ENCODE assay signal across 8 cellular contexts in the genomic region with DNA sequence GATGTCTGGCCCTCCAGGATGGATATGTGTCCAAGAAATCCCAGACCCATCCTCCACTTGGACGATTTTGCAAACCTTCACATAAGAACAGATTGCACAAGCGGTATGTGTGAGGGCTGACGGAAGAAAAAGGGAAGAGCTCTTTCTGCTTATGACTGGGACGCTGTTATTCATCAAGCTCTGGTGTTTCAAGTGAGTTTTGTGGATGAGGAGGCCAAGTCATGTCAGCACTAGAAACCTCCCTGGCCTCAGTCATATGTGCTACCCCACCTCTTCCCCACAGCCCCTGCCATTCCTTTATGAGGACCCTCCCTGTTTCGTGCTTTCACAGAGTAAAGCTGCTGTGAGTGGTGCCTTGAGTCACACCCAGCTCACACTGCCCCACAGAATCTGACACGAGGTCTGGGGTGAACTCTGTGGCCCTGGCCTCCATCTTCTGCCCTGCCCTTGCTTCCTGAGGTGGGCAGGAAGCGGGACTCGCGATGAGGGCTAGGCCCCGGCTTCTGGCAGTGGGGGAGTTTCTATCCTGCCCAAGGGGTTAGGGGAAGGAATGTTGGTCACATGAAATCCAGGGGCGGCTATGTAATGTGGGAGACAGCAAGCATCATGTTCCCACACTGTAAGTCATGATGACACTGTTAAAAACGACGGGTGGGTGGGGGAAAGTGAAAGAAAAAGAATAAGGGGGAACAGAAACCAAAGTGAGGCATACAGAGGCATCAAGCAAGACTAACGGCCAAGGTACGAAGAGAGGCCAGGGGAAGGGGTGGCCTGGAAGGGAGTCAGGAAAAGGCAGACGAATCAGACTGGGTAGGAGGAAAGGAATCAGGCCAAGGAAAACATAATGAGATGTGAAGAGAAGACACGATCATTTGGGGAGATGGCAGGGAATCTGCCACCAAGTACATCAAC.
DNase-seq lines count a peak whose midpoint lies in the region; ATAC-seq and TF ChIP-seq lines count a peak whose summit lies in the region.

No MANE protein-coding gene starts in this region.

- H3K27ac Mint-ChIP-seq in MCF 10A (ENCODE audit: low read depth, unreplicated experiment) = no peak overlapping the region
- H3K27ac Mint-ChIP-seq in activated CD4-positive, alpha-beta T cell treated with anti-CD3 and anti-CD28 coated beads, Interleukin-2, amount 10 ng/mL, durations not matched to agents 24 days and 14 days = peak overlapping the region; percentile 92

- H3K9me3 ChIP-seq in mammary epithelial cell (replicated peaks; ENCODE audit: insufficient read depth, low read length) (no peaks in the 10 kb centered on the region), gastrocnemius medialis (no peaks in the 10 kb centered on the region)

- ATAC-seq in HG03139 (IDR thresholded peaks at IDR 0.05; ENCODE audit: unreplicated experiment) (peak; percentile 45), esophagus mucosa (peak; percentile 22), gastrocnemius medialis (peak; percentile 66 to 71)

- no peaks in the 10 kb centered on the region for H3K36me3 Mint-ChIP-seq in MCF 10A (ENCODE audit: insufficient read depth, unreplicated experiment)
- H3K36me3 Mint-ChIP-seq in activated CD4-positive, alpha-beta T cell treated with anti-CD3 and anti-CD28 coated beads, Interleukin-2, amount 10 ng/mL, durations not matched to agents 24 days and 14 days (ENCODE audit: low read depth) = peaks cover 6% of the 10 kb centered on the region

- intact Hi-C loops in MCF 10A (cut with micrococcal nuclease) = no loop called here
- intact Hi-C loops in mammary epithelial cell (cut with micrococcal nuclease) = no loop called here
- intact Hi-C loops in activated CD4-positive, alpha-beta T cell treated with anti-CD3 and anti-CD28 coated beads, Interleukin-2, amount 10 ng/mL, durations not matched to agents 24 days and 14 days (cut with micrococcal nuclease) = loop anchor here (1.0 to 2.0 kb wide), 12 partner anchors 15 to 518 kb away; no protein-coding TSS in a partner anchor
- intact Hi-C loops in gastrocnemius medialis (cut with DNase I; ENCODE audit: low total_unique reads) = no loop called here

- H3K36me3 ChIP-seq in mammary epithelial cell (ENCODE audit: insufficient read depth, low read length) (no peaks in the 10 kb centered on the region), gastrocnemius medialis (no peaks in the 10 kb centered on the region)

- H3K4me1 Mint-ChIP-seq in MCF 10A (ENCODE audit: insufficient read depth, unreplicated experiment) = peaks cover 13% of the 10 kb centered on the region
- peaks cover 52% of the 10 kb centered on the region for H3K4me1 Mint-ChIP-seq in activated CD4-positive, alpha-beta T cell treated with anti-CD3 and anti-CD28 coated beads, Interleukin-2, amount 10 ng/mL, durations not matched to agents 24 days and 14 days

- POLR2A ChIA-PET in MCF 10A (lab: Yijun Ruan, JAX) = interaction anchor here (0.6 kb wide), 1 partner anchor 609 kb away, joined by 3 read pairs; no protein-coding TSS in a partner anchor

- CTCF ChIA-PET in MCF 10A (lab: Yijun Ruan, JAX) = interaction anchor here (0.5 to 0.6 kb wide), 3 partner anchors 329 to 819 kb away, joined by 3 to 5 read pairs (median 4); no protein-coding TSS in a partner anchor
- CTCF ChIA-PET in mammary epithelial cell (lab: Charles Lee; ENCODE audit: low non-redundant PET) = no interaction called here

- no peak overlapping the region for H2AFZ ChIP-seq in mammary epithelial cell (ENCODE audit: low read depth, low read length)

- in situ Hi-C loops in mammary epithelial cell (cut with MboI; ENCODE audit: low sequenced_read_pairs in 2 of 2) (no loop called here), gastrocnemius medialis (cut with MboI; ENCODE audit: low sequenced_read_pairs in 4 of 4) (no loop called here)

- WGBS in mammary epithelial cell (ENCODE audit: low coverage, missing lambda C conversion rate) = 94% methylated on average over 13 of the region's 17 CpGs

- TF ChIP-seq POLR2A in gastrocnemius medialis (IDR thresholded peaks at IDR 0.05) = no peak

- no peaks in the 10 kb centered on the region for H4K20me1 ChIP-seq in mammary epithelial cell (ENCODE audit: insufficient read depth, low read length)

- H3K9me3 Mint-ChIP-seq in MCF 10A (ENCODE audit: unreplicated experiment) = peaks cover 7% of the 10 kb centered on the region
- H3K9me3 Mint-ChIP-seq in activated CD4-positive, alpha-beta T cell treated with anti-CD3 and anti-CD28 coated beads, Interleukin-2, amount 10 ng/mL, durations not matched to agents 24 days and 14 days = peaks cover 7% of the 10 kb centered on the region

- no peak overlapping the region for H3K4me2 ChIP-seq in mammary epithelial cell (ENCODE audit: insufficient read depth, low read depth, low read length)

- dilution Hi-C loops in mammary epithelial cell (cut with HindIII; ENCODE audit: low sequenced_read_pairs) = no loop called here

- no peaks in the 10 kb centered on the region for H3K79me2 ChIP-seq in mammary epithelial cell (ENCODE audit: insufficient read depth, low read length)

- TF ChIP-seq CTCF in MCF 10A (IDR thresholded peaks at IDR 0.05; ENCODE audit: unreplicated experiment) (no peak), mammary epithelial cell (conservative IDR thresholded peaks at IDR 0.05 in 1 of 2, IDR thresholded peaks at IDR 0.05 in 1 of 2; ENCODE audit: extremely low read depth in 1 of 2, insufficient read depth in 1 of 2, low read depth in 1 of 2, low read length in 2 of 2) (no peak), gastrocnemius medialis (IDR thresholded peaks at IDR 0.05 in 4 of 5, conservative IDR thresholded peaks at IDR 0.05 in 1 of 5) (no peak)

- H3K4me3 ChIP-seq in mammary epithelial cell (replicated peaks in 1 of 3; ENCODE audit: insufficient read depth in 1 of 3, low read depth in 2 of 3, low read length in 3 of 3) = no peak overlapping the region
- H3K4me3 ChIP-seq in gastrocnemius medialis = no peak overlapping the region

- no peak overlapping the region for H3K4me3 Mint-ChIP-seq in MCF 10A (ENCODE audit: unreplicated experiment)
- H3K4me3 Mint-ChIP-seq in activated CD4-positive, alpha-beta T cell treated with anti-CD3 and anti-CD28 coated beads, Interleukin-2, amount 10 ng/mL, durations not matched to agents 24 days and 14 days = peak overlapping the region; percentile 71

- DNase-seq in MCF 10A (ENCODE audit: unreplicated experiment) (peak; percentile 77), mammary epithelial cell (no peak), gastrocnemius medialis (peak; percentile 16 to 38), A172 (ENCODE audit: low spot score) (no peak), HK-2 (ENCODE audit: unreplicated experiment) (no peak)
- peak; percentile 85 for DNase-seq in activated CD4-positive, alpha-beta T cell treated with anti-CD3 and anti-CD28 coated beads, Interleukin-2, amount 10 ng/mL, durations not matched to agents 24 days and 14 days

- H3K9ac ChIP-seq in mammary epithelial cell (ENCODE audit: insufficient read depth, low read length) = no peak overlapping the region

- BruUV-seq in MCF 10A (replicated peaks; lab: Mats Ljungman, UMichigan) = no TSS peak
- BruUV-seq in mammary epithelial cell (replicated peaks; lab: Mats Ljungman, UMichigan) = no TSS peak

- H3K4me1 ChIP-seq in mammary epithelial cell (ENCODE audit: insufficient read depth, low read length) (peaks cover 15% of the 10 kb centered on the region), gastrocnemius medialis (no peaks in the 10 kb centered on the region)

- H3K27me3 Mint-ChIP-seq in MCF 10A (ENCODE audit: insufficient read depth, unreplicated experiment) = no peaks in the 10 kb centered on the region
- H3K27me3 Mint-ChIP-seq in activated CD4-positive, alpha-beta T cell treated with anti-CD3 and anti-CD28 coated beads, Interleukin-2, amount 10 ng/mL, durations not matched to agents 24 days and 14 days = no peaks in the 10 kb centered on the region

- H3K27me3 ChIP-seq in mammary epithelial cell (ENCODE audit: insufficient read depth, low read length) (no peaks in the 10 kb centered on the region), gastrocnemius medialis (no peaks in the 10 kb centered on the region)

- H3K27ac ChIP-seq in mammary epithelial cell (ENCODE audit: insufficient read depth, low read depth, low read length) = no peak overlapping the region
- peak overlapping the region in 3 of 4 donors; percentile 3 to 52 (median 37) for H3K27ac ChIP-seq in gastrocnemius medialis

Comparison
In these comparisons a context has a peak if more than half of its experiments do, and no peak if none do; other contexts are left out.
1. DNase-seq: peak in MCF 10A (single experiment), activated CD4-positive, alpha-beta T cell treated with anti-CD3 and anti-CD28 coated beads, Interleukin-2, amount 10 ng/mL, durations not matched to agents 24 days and 14 days (single experiment) and gastrocnemius medialis (2 of 2); none in mammary epithelial cell (single experiment), A172 (single experiment) and HK-2 (single experiment).
2. Peak in every context shown above with its lines, with median percentiles within 50 percentile points of each other: ATAC-seq.